Comparison of ENCODE assay signal across 21 cellular contexts in genomic region chr16:54291107-54291980, GRCh38. TPM values are rescaled to one million over a fixed set of nuclear protein-coding genes. Genes with fewer than 3 reads are reported as not detected.
DNase-seq lines count a peak whose midpoint lies in the region; ATAC-seq and TF ChIP-seq lines count a peak whose summit lies in the region.
"Had no signal": no experiment of that assay in that cellular context is flagged by ENCODE, and none has a peak within 500 bp of the region (broad histone marks: within the 10 kb centered on the region; RNA-seq: fewer than 3 reads in every experiment).

No MANE protein-coding gene starts in this region.

- no peak overlapping the region for H3K4ac ChIP-seq in trophoblast cell (ENCODE audit: low read depth, low read length)

- H3K9ac ChIP-seq in HUES48 (ENCODE audit: low read depth, low read length): no peak overlapping the region
- H3K9ac ChIP-seq in trophoblast cell (ENCODE audit: low read length): no peak overlapping the region
- H3K9ac ChIP-seq: KMS-11 had no signal

- H3K14ac ChIP-seq in trophoblast cell (ENCODE audit: low read length): no peak overlapping the region

- H3K18ac ChIP-seq in trophoblast cell (ENCODE audit: low read length): no peak overlapping the region

- no peak overlapping the region for H4K12ac ChIP-seq in trophoblast cell (ENCODE audit: low read depth, low read length)

- H2AK5ac ChIP-seq in trophoblast cell (ENCODE audit: low read length): no peak overlapping the region

- H3K4me2 ChIP-seq in trophoblast cell (ENCODE audit: low read length): peak overlapping the region; percentile 32
- H3K4me2 ChIP-seq: KMS-11 had no signal

- intact Hi-C loops in activated T-helper 1 cell treated with anti-CD3 and anti-CD28 coated beads, Interleukin-12 subunit alpha, Interleukin-12 subunit beta, Interleukin-2, Interleukin-4 antibody, amounts not matched to agents 30 ng/mL and 10 ng/mL and 1 ng/mL, durations not matched to agents 14 hours and 24 hours and 36 hours (cut with micrococcal nuclease): no loop called here
- intact Hi-C loops in left lung (cut with DNase I): no loop called here

- no peak for DNase-seq in activated T-helper 1 cell treated with anti-CD3 and anti-CD28 coated beads, Interleukin-12 subunit alpha, Interleukin-12 subunit beta, Interleukin-2, Interleukin-4 antibody, amounts not matched to agents 30 ng/mL and 10 ng/mL and 1 ng/mL, durations not matched to agents 14 hours and 24 hours and 36 hours (ENCODE audit: low spot score)
- no peak for DNase-seq in trophoblast cell
- DNase-seq in stimulated activated CD4-positive, alpha-beta T cell treated with anti-CD3 and anti-CD28 coated beads, Interleukin-4, amount 100 ng/mL, for 1 hour: no peak
- no peak for DNase-seq in WERI-Rb-1
- DNase-seq in left lung: no peak
- DNase-seq: activated CD4-positive, alpha-beta T cell treated with anti-CD3 and anti-CD28 coated beads for 48 hours; activated CD8-positive, alpha-beta memory T cell treated with anti-CD3 and anti-CD28 coated beads, Interleukin-2, amount 10 ng/mL, durations not matched to agents 7 days and 5 days; activated effector memory CD4-positive, alpha-beta T cell treated with Interleukin-2 at 50 U/mL for 16 hours; amniotic stem cell; CD8-positive, alpha-beta memory T cell; DMS79; effector memory CD8-positive, alpha-beta T cell; natural killer cell; NCI-H2029; NCI-H446; tibial artery had no signal

- H3K4me1 ChIP-seq in HUES48 (ENCODE audit: control insufficient read depth, insufficient read depth, low read length): peaks cover 24% of the 10 kb centered on the region
- peaks cover 7 to 12% of the 10 kb centered on the region in 2 experiments for H3K4me1 ChIP-seq in trophoblast cell (ENCODE audit: control insufficient read depth in 1 of 2, insufficient read depth in 2 of 2, low read length in 2 of 2)
- H3K4me1 ChIP-seq in left lung: peaks cover 0 to 2% of the 10 kb centered on the region in 2 donors

- H3K23ac ChIP-seq in trophoblast cell (ENCODE audit: low read length): no peak overlapping the region

- H3K9me3 Mint-ChIP-seq in activated T-helper 1 cell treated with anti-CD3 and anti-CD28 coated beads, Interleukin-12 subunit alpha, Interleukin-12 subunit beta, Interleukin-2, Interleukin-4 antibody, amounts not matched to agents 30 ng/mL and 10 ng/mL and 1 ng/mL, durations not matched to agents 14 hours and 24 hours and 36 hours: no peaks in the 10 kb centered on the region
- H3K9me3 Mint-ChIP-seq: natural killer cell had no signal

- no peak overlapping the region for H4K8ac ChIP-seq in trophoblast cell (ENCODE audit: low read depth, low read length)

- H2BK12ac ChIP-seq in trophoblast cell (ENCODE audit: low read length): no peak overlapping the region

- H4K91ac ChIP-seq in trophoblast cell (ENCODE audit: low read depth, low read length): no peak overlapping the region

- no peak overlapping the region for H3K4me3 Mint-ChIP-seq in activated T-helper 1 cell treated with anti-CD3 and anti-CD28 coated beads, Interleukin-12 subunit alpha, Interleukin-12 subunit beta, Interleukin-2, Interleukin-4 antibody, amounts not matched to agents 30 ng/mL and 10 ng/mL and 1 ng/mL, durations not matched to agents 14 hours and 24 hours and 36 hours
- H3K4me3 Mint-ChIP-seq: activated CD8-positive, alpha-beta memory T cell treated with anti-CD3 and anti-CD28 coated beads, Interleukin-2, amount 10 ng/mL, durations not matched to agents 7 days and 5 days; CD8-positive, alpha-beta memory T cell; effector memory CD8-positive, alpha-beta T cell; memory B cell; natural killer cell had no signal

- H3K36me3 ChIP-seq in HUES48 (ENCODE audit: control insufficient read depth, insufficient read depth, low read length): no peaks in the 10 kb centered on the region
- H3K36me3 ChIP-seq in trophoblast cell (ENCODE audit: control insufficient read depth in 1 of 2, insufficient read depth in 2 of 2, low read length in 2 of 2): no peaks in the 10 kb centered on the region
- H3K36me3 ChIP-seq in WERI-Rb-1: no peaks in the 10 kb centered on the region
- H3K36me3 ChIP-seq in left lung: no peaks in the 10 kb centered on the region
- H3K36me3 ChIP-seq: tibial artery had no signal

- H3K79me2 ChIP-seq in trophoblast cell (ENCODE audit: control insufficient read depth, insufficient read depth, low read length, poor library complexity): no peaks in the 10 kb centered on the region

- no peak overlapping the region for H3K27ac ChIP-seq in HUES48 (ENCODE audit: low read depth, low read length)
- H3K27ac ChIP-seq in trophoblast cell (ENCODE audit: low read depth, low read length): no peak overlapping the region
- no peak overlapping the region for H3K27ac ChIP-seq in WERI-Rb-1
- H3K27ac ChIP-seq in left lung: no peak overlapping the region
- H3K27ac ChIP-seq: KMS-11 had no signal

- TF ChIP-seq CTCF in WERI-Rb-1 (IDR thresholded peaks at IDR 0.05; ENCODE audit: low read depth, low read length): no peak
- TF ChIP-seq CTCF in left lung (IDR thresholded peaks at IDR 0.05): no peak

- WGBS in trophoblast cell (ENCODE audit: extremely low coverage, insufficient coverage, insufficient read length): no CpG with 5 or more reads among the region's 56 CpGs

- no peak overlapping the region for H2BK120ac ChIP-seq in trophoblast cell (ENCODE audit: insufficient read depth, low read length, poor library complexity)

- no peak overlapping the region for H2AFZ ChIP-seq in trophoblast cell (ENCODE audit: insufficient read depth, low read length, poor library complexity)

- peaks cover 52% of the 10 kb centered on the region for H3K27me3 Mint-ChIP-seq in activated T-helper 1 cell treated with anti-CD3 and anti-CD28 coated beads, Interleukin-12 subunit alpha, Interleukin-12 subunit beta, Interleukin-2, Interleukin-4 antibody, amounts not matched to agents 30 ng/mL and 10 ng/mL and 1 ng/mL, durations not matched to agents 14 hours and 24 hours and 36 hours (ENCODE audit: insufficient read depth)

- ATAC-seq in left lung: no peak
- ATAC-seq in HG02973 (IDR thresholded peaks at IDR 0.05; ENCODE audit: unreplicated experiment): no peak
- ATAC-seq: activated CD8-positive, alpha-beta memory T cell treated with anti-CD3 and anti-CD28 coated beads, Interleukin-2, amount 10 ng/mL, durations not matched to agents 7 days and 5 days; effector memory CD8-positive, alpha-beta T cell; natural killer cell had no signal

- no peak overlapping the region for H2BK5ac ChIP-seq in trophoblast cell (ENCODE audit: low read depth, low read length, poor library complexity)

- H3K36me3 Mint-ChIP-seq in activated T-helper 1 cell treated with anti-CD3 and anti-CD28 coated beads, Interleukin-12 subunit alpha, Interleukin-12 subunit beta, Interleukin-2, Interleukin-4 antibody, amounts not matched to agents 30 ng/mL and 10 ng/mL and 1 ng/mL, durations not matched to agents 14 hours and 24 hours and 36 hours (ENCODE audit: low read depth): no peaks in the 10 kb centered on the region
- H3K36me3 Mint-ChIP-seq: CD8-positive, alpha-beta memory T cell had no signal

- H3K9me3 ChIP-seq in HUES48 (ENCODE audit: control insufficient read depth, insufficient read depth, low read length) (no peaks in the 10 kb centered on the region), trophoblast cell (ENCODE audit: insufficient read depth, low read depth, low read length) (peaks cover 8% of the 10 kb centered on the region), WERI-Rb-1 (ENCODE audit: severe bottlenecking) (no peaks in the 10 kb centered on the region), left lung (no peaks in the 10 kb centered on the region)
- H3K9me3 ChIP-seq: tibial artery had no signal

- H3K4me3 ChIP-seq in HUES48 (ENCODE audit: low read depth, low read length): peak overlapping the region; percentile 61
- peak overlapping the region; percentile 20 for H3K4me3 ChIP-seq in iPS-11a (ENCODE audit: low read depth, low read length)
- no peak overlapping the region for H3K4me3 ChIP-seq in trophoblast cell (ENCODE audit: low read depth, low read length)
- no peak overlapping the region for H3K4me3 ChIP-seq in WERI-Rb-1 (ENCODE audit: low read depth, low read length)
- H3K4me3 ChIP-seq in left lung: no peak overlapping the region

- H3K27me3 ChIP-seq in HUES48 (ENCODE audit: control insufficient read depth, insufficient read depth, low read length) (peaks cover 75% of the 10 kb centered on the region), trophoblast cell (ENCODE audit: insufficient read depth, low read length) (peaks cover 53% of the 10 kb centered on the region), WERI-Rb-1 (ENCODE audit: insufficient read depth, low read depth, severe bottlenecking) (peaks cover 26% of the 10 kb centered on the region), left lung (peaks cover 49 to 78% of the 10 kb centered on the region in 2 donors)

- H3K4me1 Mint-ChIP-seq in activated T-helper 1 cell treated with anti-CD3 and anti-CD28 coated beads, Interleukin-12 subunit alpha, Interleukin-12 subunit beta, Interleukin-2, Interleukin-4 antibody, amounts not matched to agents 30 ng/mL and 10 ng/mL and 1 ng/mL, durations not matched to agents 14 hours and 24 hours and 36 hours (ENCODE audit: low read depth): peaks cover 4% of the 10 kb centered on the region

- H3K27ac Mint-ChIP-seq in activated T-helper 1 cell treated with anti-CD3 and anti-CD28 coated beads, Interleukin-12 subunit alpha, Interleukin-12 subunit beta, Interleukin-2, Interleukin-4 antibody, amounts not matched to agents 30 ng/mL and 10 ng/mL and 1 ng/mL, durations not matched to agents 14 hours and 24 hours and 36 hours: peak overlapping the region; percentile 80
- H3K27ac Mint-ChIP-seq: CD8-positive, alpha-beta memory T cell; effector memory CD8-positive, alpha-beta T cell; memory B cell; natural killer cell had no signal

- no peaks in the 10 kb centered on the region for H3K79me1 ChIP-seq in trophoblast cell (ENCODE audit: low read length)

RNA-seq across cellular contexts. Expression of gene IRX3, which starts 4.8 kb away (rescaled TPM):
- total RNA-seq in activated T-helper 1 cell treated with anti-CD3 and anti-CD28 coated beads, Interleukin-12 subunit alpha, Interleukin-12 subunit beta, Interleukin-2, Interleukin-4 antibody, amounts not matched to agents 30 ng/mL and 10 ng/mL and 1 ng/mL, durations not matched to agents 14 hours and 24 hours and 36 hours: 1.1 and 1.4 TPM in 2 replicates
- 4.3 and 4.7 TPM in 2 replicates for polyA plus RNA-seq in trophoblast cell (2013)
- total RNA-seq in left lung: 10 to 100 TPM; 40.7 to 42.0 TPM
- total RNA-seq: CD8-positive, alpha-beta memory T cell; natural killer cell had no signal
- polyA plus RNA-seq: CD8-positive, alpha-beta memory T cell had no signal

Comparison
In these comparisons a context has a peak if more than half of its experiments do, and no peak if none do; other contexts are left out.
1. H3K4me3 ChIP-seq: peak in HUES48 (single experiment) and iPS-11a (single experiment); none in trophoblast cell (single experiment), WERI-Rb-1 (single experiment) and left lung (0 of 2).
2. RNA of gene IRX3, which starts 4.8 kb away (total RNA-seq): 40.7 to 42.0 TPM in left lung; 1.1 to 1.4 TPM in activated T-helper 1 cell treated with anti-CD3 and anti-CD28 coated beads, Interleukin-12 subunit alpha, Interleukin-12 subunit beta, Interleukin-2, Interleukin-4 antibody, amounts not matched to agents 30 ng/mL and 10 ng/mL and 1 ng/mL, durations not matched to agents 14 hours and 24 hours and 36 hours; every median in the first group is over 10 times any median in the second.